ENCODE assay signal across 2 cellular contexts in the genomic region with DNA sequence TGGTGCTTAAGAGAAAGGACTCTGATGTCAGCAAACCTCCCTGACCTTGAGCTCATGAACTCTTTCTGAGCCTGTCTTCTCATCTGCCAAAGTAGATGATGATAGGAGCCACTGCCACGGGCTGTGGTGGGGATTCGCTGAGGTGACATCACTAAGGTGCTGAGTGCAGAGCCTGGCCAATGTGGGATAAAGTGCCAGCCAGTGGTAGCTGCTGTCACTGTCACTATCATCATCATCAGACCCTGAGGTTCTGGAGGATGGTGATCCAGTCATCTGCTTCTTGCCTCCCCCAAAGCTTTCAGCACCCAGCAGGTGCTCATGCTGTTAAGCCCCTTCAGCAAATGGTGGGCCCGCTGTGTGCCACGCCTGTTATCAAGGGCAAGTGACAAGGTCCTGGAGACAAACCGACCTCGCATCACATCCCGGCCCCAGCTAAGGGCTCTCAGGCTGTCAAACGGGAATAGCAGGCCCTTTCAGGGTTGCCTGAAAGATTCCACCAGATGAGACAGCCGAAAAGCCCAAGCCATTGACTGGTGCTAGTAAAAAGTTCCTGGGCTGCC.
A peak's percentile ranks its signal among the peaks of the same experiment; 100 is the strongest.
TF ChIP-seq lines count a peak whose summit lies in the region.

No MANE protein-coding gene starts in this region.

TF ChIP-seq in IMR-90, 13 proteins besides CTCF, POLR2A, EP300 and RAD21:
- TF ChIP-seq CEBPB (IDR thresholded peaks at IDR 0.05; ENCODE audit: low read depth, low read length) (no peak), CHD1 (IDR thresholded peaks at IDR 0.05; ENCODE audit: low read depth, low read length) (no peak), RFX5 (IDR thresholded peaks at IDR 0.05; ENCODE audit: low read depth, low read length) (no peak), FOS (IDR thresholded peaks at IDR 0.05; ENCODE audit: low read depth, low read length) (no peak), BHLHE40 (IDR thresholded peaks at IDR 0.05; ENCODE audit: low read depth, low read length) (no peak), SMC3 (IDR thresholded peaks at IDR 0.05; ENCODE audit: low read depth, low read length) (no peak), RCOR1 (IDR thresholded peaks at IDR 0.05; ENCODE audit: insufficient replicate concordance, low read length) (no peak), MAFK (IDR thresholded peaks at IDR 0.05; ENCODE audit: low read depth, low read length) (no peak), MAZ (IDR thresholded peaks at IDR 0.05; ENCODE audit: borderline replicate concordance, low read depth, low read length) (no peak), MXI1 (IDR thresholded peaks at IDR 0.05; ENCODE audit: borderline replicate concordance, low read depth, low read length) (no peak), NFE2L2 (IDR thresholded peaks at IDR 0.05; ENCODE audit: low read depth, low read length) (no peak)
- TF ChIP-seq, protein P1, sequence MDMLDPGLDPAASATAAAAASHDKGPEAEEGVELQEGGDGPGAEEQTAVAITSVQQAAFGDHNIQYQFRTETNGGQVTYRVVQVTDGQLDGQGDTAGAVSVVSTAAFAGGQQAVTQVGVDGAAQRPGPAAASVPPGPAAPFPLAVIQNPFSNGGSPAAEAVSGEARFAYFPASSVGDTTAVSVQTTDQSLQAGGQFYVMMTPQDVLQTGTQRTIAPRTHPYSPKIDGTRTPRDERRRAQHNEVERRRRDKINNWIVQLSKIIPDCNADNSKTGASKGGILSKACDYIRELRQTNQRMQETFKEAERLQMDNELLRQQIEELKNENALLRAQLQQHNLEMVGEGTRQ (IDR thresholded peaks at IDR 0.05; ENCODE audit: low read depth, low read length): no peak
- TF ChIP-seq, protein P2, sequence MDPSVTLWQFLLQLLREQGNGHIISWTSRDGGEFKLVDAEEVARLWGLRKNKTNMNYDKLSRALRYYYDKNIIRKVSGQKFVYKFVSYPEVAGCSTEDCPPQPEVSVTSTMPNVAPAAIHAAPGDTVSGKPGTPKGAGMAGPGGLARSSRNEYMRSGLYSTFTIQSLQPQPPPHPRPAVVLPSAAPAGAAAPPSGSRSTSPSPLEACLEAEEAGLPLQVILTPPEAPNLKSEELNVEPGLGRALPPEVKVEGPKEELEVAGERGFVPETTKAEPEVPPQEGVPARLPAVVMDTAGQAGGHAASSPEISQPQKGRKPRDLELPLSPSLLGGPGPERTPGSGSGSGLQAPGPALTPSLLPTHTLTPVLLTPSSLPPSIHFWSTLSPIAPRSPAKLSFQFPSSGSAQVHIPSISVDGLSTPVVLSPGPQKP (IDR thresholded peaks at IDR 0.05; ENCODE audit: borderline replicate concordance, low read depth, low read length): no peak

TF ChIP-seq in K562, 482 proteins besides CTCF, POLR2A, EP300 and RAD21:
- TF ChIP-seq POLR2AphosphoS5 (IDR thresholded peaks at IDR 0.05; ENCODE audit: control insufficient read depth, insufficient read depth, low read depth, low read length): 0 out of 2 replicates have a peak, but pooled peaks have one; percentile 10
- no peak for TF ChIP-seq FOXJ3 (CRISPR knock-in tag; IDR thresholded peaks at IDR 0.05)
- TF ChIP-seq RBFOX2 (IDR thresholded peaks at IDR 0.05; ENCODE audit: low read depth, low read length): 0 out of 2 replicates have a peak, but pooled peaks have one; percentile 8
- TF ChIP-seq, protein P3, sequence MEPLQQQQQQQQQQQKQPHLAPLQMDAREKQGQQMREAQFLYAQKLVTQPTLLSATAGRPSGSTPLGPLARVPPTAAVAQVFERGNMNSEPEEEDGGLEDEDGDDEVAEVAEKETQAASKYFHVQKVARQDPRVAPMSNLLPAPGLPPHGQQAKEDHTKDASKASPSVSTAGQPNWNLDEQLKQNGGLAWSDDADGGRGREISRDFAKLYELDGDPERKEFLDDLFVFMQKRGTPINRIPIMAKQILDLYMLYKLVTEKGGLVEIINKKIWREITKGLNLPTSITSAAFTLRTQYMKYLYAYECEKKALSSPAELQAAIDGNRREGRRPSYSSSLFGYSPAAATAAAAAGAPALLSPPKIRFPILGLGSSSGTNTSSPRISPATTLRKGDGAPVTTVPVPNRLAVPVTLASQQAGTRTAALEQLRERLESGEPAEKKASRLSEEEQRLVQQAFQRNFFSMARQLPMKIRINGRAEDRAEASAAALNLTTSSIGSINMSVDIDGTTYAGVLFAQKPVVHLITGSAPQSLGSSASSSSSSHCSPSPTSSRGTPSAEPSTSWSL (CRISPR knock-in tag; IDR thresholded peaks at IDR 0.05; ENCODE audit: borderline replicate concordance): no peak
- TF ChIP-seq SP1 (CRISPR knock-in tag; IDR thresholded peaks at IDR 0.05): peak; percentile 5; the same call in 1 of the 2 replicates
- no peak for TF ChIP-seq ATF1 (CRISPR knock-in tag; IDR thresholded peaks at IDR 0.05)
- 0 out of 2 replicates have a peak, but pooled peaks have one; percentile 25 for TF ChIP-seq ATF1 (tag; IDR thresholded peaks at IDR 0.05)
- peak; percentile 7 for TF ChIP-seq ZNF146 (CRISPR knock-in tag; IDR thresholded peaks at IDR 0.05; ENCODE audit: unreplicated experiment)
